8 cellular contexts compared by ENCODE assay signal in the genomic region with DNA sequence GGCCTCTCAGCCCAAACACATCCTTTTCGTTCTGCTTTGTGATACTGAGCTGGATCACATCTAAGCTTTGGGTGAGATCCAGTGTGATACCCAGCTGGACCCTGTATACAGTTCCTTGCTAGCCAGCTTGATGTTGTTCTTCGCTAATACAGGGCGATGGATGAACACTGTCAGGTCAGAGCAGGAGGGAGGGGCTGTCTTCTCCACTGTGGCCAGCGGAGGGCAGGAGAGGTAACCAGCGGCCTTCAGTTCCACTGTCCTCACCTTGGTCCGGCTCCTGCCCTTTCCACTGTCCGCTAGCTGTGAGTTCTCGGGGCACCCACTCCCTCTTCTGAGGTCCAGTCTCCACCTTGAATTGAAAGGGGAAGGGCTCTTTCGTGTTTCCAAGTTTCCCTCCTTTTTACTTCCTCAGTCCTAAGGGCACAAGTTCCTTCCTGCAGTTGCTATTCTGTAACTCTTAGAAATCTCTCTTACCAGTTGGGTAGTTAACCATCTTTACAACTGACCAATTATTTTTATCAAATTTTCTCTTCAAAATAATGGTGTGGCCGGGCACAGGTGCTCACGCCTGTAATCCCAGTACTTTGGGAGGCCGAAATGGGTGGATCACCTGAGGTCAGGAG. TPM values are rescaled to one million over a fixed set of nuclear protein-coding genes. Genes with fewer than 3 reads are reported as not detected.
DNase-seq lines count a peak whose midpoint lies in the region; ATAC-seq and TF ChIP-seq lines count a peak whose summit lies in the region.
"Had no signal": no experiment of that assay in that cellular context is flagged by ENCODE, and none has a peak within 500 bp of the region (broad histone marks: within the 10 kb centered on the region; RNA-seq: fewer than 3 reads in every experiment).

No MANE protein-coding gene starts in this region.

- no peak for ATAC-seq in GM18520 (IDR thresholded peaks at IDR 0.05; ENCODE audit: unreplicated experiment)

- H3K27ac Mint-ChIP-seq in activated CD4-positive, alpha-beta T cell treated with anti-CD3 and anti-CD28 coated beads, Interleukin-2, amount 10 ng/mL, durations not matched to agents 24 days and 14 days, result peak overlapping the region; percentile 41

- intact Hi-C loops in activated CD4-positive, alpha-beta T cell treated with anti-CD3 and anti-CD28 coated beads, Interleukin-2, amount 10 ng/mL, durations not matched to agents 24 days and 14 days (cut with micrococcal nuclease), result loop anchor here (1.0 to 5.0 kb wide), 2 partner anchors 34 to 370 kb away; a partner anchor contains a TSS
- intact Hi-C loops in esophagus muscularis mucosa (cut with DNase I), result no loop called here

- H3K36me3 ChIP-seq in GM06990 (ENCODE audit: control insufficient read depth, insufficient read depth, low read length), result peaks cover 5% of the 10 kb centered on the region
- peaks cover 0 to 20% (median 6%) of the 10 kb centered on the region in 4 donors for H3K36me3 ChIP-seq in esophagus muscularis mucosa

- H3K4me1 Mint-ChIP-seq in activated CD4-positive, alpha-beta T cell treated with anti-CD3 and anti-CD28 coated beads, Interleukin-2, amount 10 ng/mL, durations not matched to agents 24 days and 14 days, result peaks cover 41% of the 10 kb centered on the region

- TF ChIP-seq CTCF in GM06990 (IDR thresholded peaks at IDR 0.05; ENCODE audit: insufficient read depth, low read length, poor library complexity, severe bottlenecking) (peak; percentile 55), esophagus muscularis mucosa (IDR thresholded peaks at IDR 0.05) (peak; percentile 19 to 53 (median 19))

- H3K27me3 Mint-ChIP-seq in activated CD4-positive, alpha-beta T cell treated with anti-CD3 and anti-CD28 coated beads, Interleukin-2, amount 10 ng/mL, durations not matched to agents 24 days and 14 days, result no peaks in the 10 kb centered on the region

- no peak for TF ChIP-seq EP300 in esophagus muscularis mucosa (IDR thresholded peaks at IDR 0.05)

- no peak overlapping the region for H3K27ac ChIP-seq in esophagus muscularis mucosa (replicated peaks in 1 of 4)

- peak overlapping the region; percentile 32 for H3K4me3 Mint-ChIP-seq in activated CD4-positive, alpha-beta T cell treated with anti-CD3 and anti-CD28 coated beads, Interleukin-2, amount 10 ng/mL, durations not matched to agents 24 days and 14 days

- 66% methylated on average over 12 of the region's 12 CpGs for WGBS in esophagus muscularis mucosa

- peaks cover 25% of the 10 kb centered on the region for H3K36me3 Mint-ChIP-seq in activated CD4-positive, alpha-beta T cell treated with anti-CD3 and anti-CD28 coated beads, Interleukin-2, amount 10 ng/mL, durations not matched to agents 24 days and 14 days (ENCODE audit: low read depth)

- H3K9me3 Mint-ChIP-seq in activated CD4-positive, alpha-beta T cell treated with anti-CD3 and anti-CD28 coated beads, Interleukin-2, amount 10 ng/mL, durations not matched to agents 24 days and 14 days, result no peaks in the 10 kb centered on the region

- DNase-seq in GM06990 (ENCODE audit: extremely low read depth, insufficient read length), result no peak
- peak; percentile 34 for DNase-seq in LoVo (ENCODE audit: low spot score)
- peak; percentile 86 for DNase-seq in activated CD4-positive, alpha-beta T cell treated with anti-CD3 and anti-CD28 coated beads, Interleukin-2, amount 10 ng/mL, durations not matched to agents 24 days and 14 days
- DNase-seq in esophagus muscularis mucosa (ENCODE audit: extremely low spot score), result no peak
- DNase-seq in stimulated activated CD4-positive, alpha-beta T cell treated with anti-CD3 and anti-CD28 coated beads, Interleukin-15, amount 100 ng/mL, for 24 hours, result peak; percentile 62
- no peak for DNase-seq in DMS153 (lab: John Stamatoyannopoulos, UW)

- H3K4me3 ChIP-seq in GM06990 (replicated peaks; ENCODE audit: low read depth, low read length) (no peak overlapping the region), esophagus muscularis mucosa (no peak overlapping the region)

- H3K9me3 ChIP-seq in esophagus muscularis mucosa, result no peaks in the 10 kb centered on the region

- peaks cover 43 to 60% (median 53%) of the 10 kb centered on the region in 4 donors for H3K4me1 ChIP-seq in esophagus muscularis mucosa

- no peaks in the 10 kb centered on the region for H3K27me3 ChIP-seq in GM06990 (replicated peaks; ENCODE audit: control insufficient read depth, insufficient read depth, low read length)
- H3K27me3 ChIP-seq in esophagus muscularis mucosa, result no peaks in the 10 kb centered on the region

- no peak for TF ChIP-seq POLR2A in esophagus muscularis mucosa (IDR thresholded peaks at IDR 0.05; ENCODE audit: low read depth)

RNA-seq across cellular contexts. Expression of a gene that starts 3.0 kb away (rescaled TPM):
- 9.5 and 10.6 TPM in 2 replicates for total RNA-seq in activated CD4-positive, alpha-beta T cell treated with anti-CD3 and anti-CD28 coated beads, Interleukin-2, amount 10 ng/mL, durations not matched to agents 24 days and 14 days
- 10 to 100 TPM in 3 of 4 donors, 1 to 10 TPM in 1; 8.4 to 18.3 (median 13.5) TPM for total RNA-seq in esophagus muscularis mucosa

RNA-seq across cellular contexts. Expression of a gene that starts 19.5 kb away (rescaled TPM):
- total RNA-seq in activated CD4-positive, alpha-beta T cell treated with anti-CD3 and anti-CD28 coated beads, Interleukin-2, amount 10 ng/mL, durations not matched to agents 24 days and 14 days, result 0.21 and 0.47 TPM in 2 replicates
- total RNA-seq in esophagus muscularis mucosa, result 10 to 100 TPM; 10.6 to 25.0 (median 17.1) TPM

RNA-seq across cellular contexts. Expression of a gene that starts 32.8 kb away (rescaled TPM):
- total RNA-seq in activated CD4-positive, alpha-beta T cell treated with anti-CD3 and anti-CD28 coated beads, Interleukin-2, amount 10 ng/mL, durations not matched to agents 24 days and 14 days, result not detected in 2 replicates
- not detected for total RNA-seq in esophagus muscularis mucosa
- total RNA-seq: pulmonary artery endothelial cell had no signal

RNA-seq across cellular contexts. Expression of a gene that starts 56.1 kb away (rescaled TPM):
- total RNA-seq in activated CD4-positive, alpha-beta T cell treated with anti-CD3 and anti-CD28 coated beads, Interleukin-2, amount 10 ng/mL, durations not matched to agents 24 days and 14 days, result not detected in 2 replicates
- not detected for total RNA-seq in esophagus muscularis mucosa

Comparison
In these comparisons a context has a peak if more than half of its experiments do, and no peak if none do; other contexts are left out.
1. DNase-seq: peak in LoVo (single experiment), activated CD4-positive, alpha-beta T cell treated with anti-CD3 and anti-CD28 coated beads, Interleukin-2, amount 10 ng/mL, durations not matched to agents 24 days and 14 days (single experiment) and stimulated activated CD4-positive, alpha-beta T cell treated with anti-CD3 and anti-CD28 coated beads, Interleukin-15, amount 100 ng/mL, for 24 hours (single experiment); none in GM06990 (single experiment), esophagus muscularis mucosa (single experiment) and DMS153 (single experiment).